ENCODE assay signal across 11 cellular contexts in genomic region chr12:31773867-31774266, GRCh38. TPM values are rescaled to one million over a fixed set of nuclear protein-coding genes. Genes with fewer than 3 reads are reported as not detected.
DNase-seq lines count a peak whose midpoint lies in the region; ATAC-seq and TF ChIP-seq lines count a peak whose summit lies in the region.
"Had no signal": no experiment of that assay in that cellular context is flagged by ENCODE, and none has a peak within 500 bp of the region (broad histone marks: within the 10 kb centered on the region; RNA-seq: fewer than 3 reads in every experiment).

No MANE protein-coding gene starts in this region.

- WGBS in endodermal cell (ENCODE audit: insufficient coverage in 1 of 2, insufficient read length in 1 of 2), 2 experiments: 88% methylated on average over 2 of the region's 2 CpGs; no CpG with 5 or more reads in 1 of the 2 experiments
- 43 to 66% methylated on average over 2 of the region's 2 CpGs for WGBS in esophagus squamous epithelium, 2 donors

- no peak overlapping the region for H3K27ac Mint-ChIP-seq in activated CD8-positive, alpha-beta T cell treated with anti-CD3 and anti-CD28 coated beads for 36 hours
- H3K27ac Mint-ChIP-seq in activated CD8-positive, alpha-beta T cell treated with anti-CD3 and anti-CD28 coated beads, Interleukin-2, amount 10 ng/mL, durations not matched to agents 7 days and 5 days: no peak overlapping the region
- peak overlapping the region; percentile 26 for H3K27ac Mint-ChIP-seq in endodermal cell
- peak overlapping the region; percentile 16 for H3K27ac Mint-ChIP-seq in stimulated activated naive B cell treated with anti-CD40 and anti-IgM and Interleukin-4, amounts not matched to agents 10 μg/mL and 1 μg/mL and 100 μg/mL, for 72 hours
- H3K27ac Mint-ChIP-seq in activated naive CD8-positive, alpha-beta T cell treated with anti-CD3 and anti-CD28 coated beads, Interleukin-2, amount 50 U/mL, for 24 hours: no peak overlapping the region

- H3K4me1 Mint-ChIP-seq in activated CD8-positive, alpha-beta T cell treated with anti-CD3 and anti-CD28 coated beads for 36 hours (ENCODE audit: low read depth): peaks cover 13% of the 10 kb centered on the region
- peaks cover 8% of the 10 kb centered on the region for H3K4me1 Mint-ChIP-seq in activated CD8-positive, alpha-beta T cell treated with anti-CD3 and anti-CD28 coated beads, Interleukin-2, amount 10 ng/mL, durations not matched to agents 7 days and 5 days (ENCODE audit: low read depth)
- peaks cover 17% of the 10 kb centered on the region for H3K4me1 Mint-ChIP-seq in endodermal cell
- peaks cover 13 to 26% of the 10 kb centered on the region in 2 donors for H3K4me1 Mint-ChIP-seq in stimulated activated naive B cell treated with anti-CD40 and anti-IgM and Interleukin-4, amounts not matched to agents 10 μg/mL and 1 μg/mL and 100 μg/mL, for 72 hours
- peaks cover 17% of the 10 kb centered on the region for H3K4me1 Mint-ChIP-seq in activated naive CD8-positive, alpha-beta T cell treated with anti-CD3 and anti-CD28 coated beads, Interleukin-2, amount 50 U/mL, for 24 hours

- H3K27ac ChIP-seq in endodermal cell (ENCODE audit: low read depth, low read length) (no peak overlapping the region), esophagus squamous epithelium (no peak overlapping the region)
- H3K27ac ChIP-seq: sigmoid colon had no signal

- H3K4me1 ChIP-seq in endodermal cell (ENCODE audit: control insufficient read depth, insufficient read depth, low read length): peaks cover 12% of the 10 kb centered on the region
- H3K4me1 ChIP-seq in esophagus squamous epithelium: peaks cover 0 to 8% (median 0%) of the 10 kb centered on the region in 3 donors
- H3K4me1 ChIP-seq: sigmoid colon had no signal

- no peaks in the 10 kb centered on the region for H3K36me3 Mint-ChIP-seq in activated CD8-positive, alpha-beta T cell treated with anti-CD3 and anti-CD28 coated beads for 36 hours (ENCODE audit: low read depth)
- H3K36me3 Mint-ChIP-seq in activated CD8-positive, alpha-beta T cell treated with anti-CD3 and anti-CD28 coated beads, Interleukin-2, amount 10 ng/mL, durations not matched to agents 7 days and 5 days (ENCODE audit: low read depth): no peaks in the 10 kb centered on the region
- no peaks in the 10 kb centered on the region for H3K36me3 Mint-ChIP-seq in endodermal cell (ENCODE audit: low read depth)
- H3K36me3 Mint-ChIP-seq in stimulated activated naive B cell treated with anti-CD40 and anti-IgM and Interleukin-4, amounts not matched to agents 10 μg/mL and 1 μg/mL and 100 μg/mL, for 72 hours: no peaks in the 10 kb centered on the region
- no peaks in the 10 kb centered on the region for H3K36me3 Mint-ChIP-seq in activated naive CD8-positive, alpha-beta T cell treated with anti-CD3 and anti-CD28 coated beads, Interleukin-2, amount 50 U/mL, for 24 hours (ENCODE audit: low read depth)

- DNase-seq in activated CD8-positive, alpha-beta T cell treated with anti-CD3 and anti-CD28 coated beads for 36 hours: no peak
- DNase-seq in activated CD8-positive, alpha-beta T cell treated with anti-CD3 and anti-CD28 coated beads, Interleukin-2, amount 10 ng/mL, durations not matched to agents 7 days and 5 days: no peak
- no peak for DNase-seq in endodermal cell
- DNase-seq in stimulated activated naive B cell treated with anti-CD40 and anti-IgM and Interleukin-4, amounts not matched to agents 10 μg/mL and 1 μg/mL and 100 μg/mL, for 72 hours: peak; percentile 64
- no peak for DNase-seq in DMS114 treated with DMSO at 0.1 percent for 48 hours (lab: John Stamatoyannopoulos, UW; ENCODE audit: unreplicated experiment)
- no peak for DNase-seq in activated naive CD8-positive, alpha-beta T cell treated with anti-CD3 and anti-CD28 coated beads, Interleukin-2, amount 50 U/mL, for 24 hours
- DNase-seq in esophagus squamous epithelium (lab: John Stamatoyannopoulos, UW): no peak
- DNase-seq: anterior cingulate cortex; sigmoid colon; stimulated activated naive CD8-positive, alpha-beta T cell treated with anti-CD3 and anti-CD28 coated beads, Interleukin-15, amount 100 ng/mL, for 72 hours had no signal

- H3K4me3 ChIP-seq in endodermal cell (ENCODE audit: low read length): peak overlapping the region; percentile 12
- no peak overlapping the region for H3K4me3 ChIP-seq in esophagus squamous epithelium
- H3K4me3 ChIP-seq: sigmoid colon had no signal

- TF ChIP-seq CTCF in activated CD8-positive, alpha-beta T cell treated with anti-CD3 and anti-CD28 coated beads for 36 hours (IDR thresholded peaks at IDR 0.05): no peak
- TF ChIP-seq CTCF in endodermal cell (conservative IDR thresholded peaks at IDR 0.05): no peak
- TF ChIP-seq CTCF in esophagus squamous epithelium (IDR thresholded peaks at IDR 0.05): no peak

- H3K9me3 ChIP-seq in endodermal cell (ENCODE audit: control insufficient read depth, low read length) (no peaks in the 10 kb centered on the region), esophagus squamous epithelium (no peaks in the 10 kb centered on the region)
- H3K9me3 ChIP-seq: sigmoid colon had no signal

- H3K36me3 ChIP-seq in endodermal cell (ENCODE audit: control insufficient read depth, insufficient read depth, low read length): no peaks in the 10 kb centered on the region
- no peaks in the 10 kb centered on the region for H3K36me3 ChIP-seq in esophagus squamous epithelium
- H3K36me3 ChIP-seq: sigmoid colon had no signal

- POLR2A ChIA-PET in activated CD8-positive, alpha-beta T cell treated with anti-CD3 and anti-CD28 coated beads for 36 hours (lab: Charles Lee): interaction anchor here (1.3 kb wide), 1 partner anchor 11 kb away, joined by 3 read pairs; no protein-coding TSS in a partner anchor
- POLR2A ChIA-PET in activated CD8-positive, alpha-beta T cell treated with anti-CD3 and anti-CD28 coated beads, Interleukin-2, amount 10 ng/mL, durations not matched to agents 7 days and 5 days (lab: Charles Lee): no interaction called here

- H3K27me3 ChIP-seq in endodermal cell (ENCODE audit: control insufficient read depth, insufficient read depth, low read length, poor library complexity, severe bottlenecking): no peaks in the 10 kb centered on the region
- H3K27me3 ChIP-seq in esophagus squamous epithelium: no peaks in the 10 kb centered on the region
- H3K27me3 ChIP-seq: sigmoid colon had no signal

- H3K27me3 Mint-ChIP-seq in activated CD8-positive, alpha-beta T cell treated with anti-CD3 and anti-CD28 coated beads for 36 hours: no peaks in the 10 kb centered on the region
- H3K27me3 Mint-ChIP-seq in activated CD8-positive, alpha-beta T cell treated with anti-CD3 and anti-CD28 coated beads, Interleukin-2, amount 10 ng/mL, durations not matched to agents 7 days and 5 days (ENCODE audit: low read depth): no peaks in the 10 kb centered on the region
- no peaks in the 10 kb centered on the region for H3K27me3 Mint-ChIP-seq in endodermal cell (ENCODE audit: insufficient read depth)
- no peaks in the 10 kb centered on the region for H3K27me3 Mint-ChIP-seq in stimulated activated naive B cell treated with anti-CD40 and anti-IgM and Interleukin-4, amounts not matched to agents 10 μg/mL and 1 μg/mL and 100 μg/mL, for 72 hours
- H3K27me3 Mint-ChIP-seq in activated naive CD8-positive, alpha-beta T cell treated with anti-CD3 and anti-CD28 coated beads, Interleukin-2, amount 50 U/mL, for 24 hours: no peaks in the 10 kb centered on the region
- H3K27me3 Mint-ChIP-seq: stimulated activated naive CD8-positive, alpha-beta T cell treated with anti-CD3 and anti-CD28 coated beads, Interleukin-15, amount 100 ng/mL, for 72 hours had no signal

- TF ChIP-seq POLR2A in esophagus squamous epithelium (IDR thresholded peaks at IDR 0.05): no peak

- CTCF ChIA-PET in activated CD8-positive, alpha-beta T cell treated with anti-CD3 and anti-CD28 coated beads for 36 hours (lab: Charles Lee): no interaction called here
- CTCF ChIA-PET in activated CD8-positive, alpha-beta T cell treated with anti-CD3 and anti-CD28 coated beads, Interleukin-2, amount 10 ng/mL, durations not matched to agents 7 days and 5 days (lab: Charles Lee): no interaction called here

- H3K9me3 Mint-ChIP-seq in activated CD8-positive, alpha-beta T cell treated with anti-CD3 and anti-CD28 coated beads for 36 hours: peaks cover 2% of the 10 kb centered on the region
- H3K9me3 Mint-ChIP-seq in activated CD8-positive, alpha-beta T cell treated with anti-CD3 and anti-CD28 coated beads, Interleukin-2, amount 10 ng/mL, durations not matched to agents 7 days and 5 days (ENCODE audit: insufficient read depth): no peaks in the 10 kb centered on the region
- peaks cover 17% of the 10 kb centered on the region for H3K9me3 Mint-ChIP-seq in endodermal cell
- H3K9me3 Mint-ChIP-seq in stimulated activated naive B cell treated with anti-CD40 and anti-IgM and Interleukin-4, amounts not matched to agents 10 μg/mL and 1 μg/mL and 100 μg/mL, for 72 hours: no peaks in the 10 kb centered on the region
- peaks cover 3% of the 10 kb centered on the region for H3K9me3 Mint-ChIP-seq in activated naive CD8-positive, alpha-beta T cell treated with anti-CD3 and anti-CD28 coated beads, Interleukin-2, amount 50 U/mL, for 24 hours
- H3K9me3 Mint-ChIP-seq: stimulated activated naive CD8-positive, alpha-beta T cell treated with anti-CD3 and anti-CD28 coated beads, Interleukin-15, amount 100 ng/mL, for 72 hours had no signal

- no peak overlapping the region for H3K9ac ChIP-seq in endodermal cell (ENCODE audit: extremely low read depth, low read length, poor library complexity, severe bottlenecking)

- peak; percentile 56 for ATAC-seq in activated CD8-positive, alpha-beta T cell treated with anti-CD3 and anti-CD28 coated beads for 36 hours
- no peak for ATAC-seq in activated CD8-positive, alpha-beta T cell treated with anti-CD3 and anti-CD28 coated beads, Interleukin-2, amount 10 ng/mL, durations not matched to agents 7 days and 5 days
- peak; percentile 48 for ATAC-seq in HG03442 (IDR thresholded peaks at IDR 0.05; ENCODE audit: unreplicated experiment)
- ATAC-seq in stimulated activated naive B cell treated with anti-CD40 and anti-IgM and Interleukin-4, amounts not matched to agents 10 μg/mL and 1 μg/mL and 100 μg/mL, for 72 hours (replicated peaks): peak; percentile 98 to 99
- no peak for ATAC-seq in activated naive CD8-positive, alpha-beta T cell treated with anti-CD3 and anti-CD28 coated beads, Interleukin-2, amount 50 U/mL, for 24 hours
- ATAC-seq: stimulated activated naive CD8-positive, alpha-beta T cell treated with anti-CD3 and anti-CD28 coated beads, Interleukin-15, amount 100 ng/mL, for 72 hours had no signal

- H3K4me3 Mint-ChIP-seq in activated CD8-positive, alpha-beta T cell treated with anti-CD3 and anti-CD28 coated beads for 36 hours: no peak overlapping the region
- H3K4me3 Mint-ChIP-seq in activated CD8-positive, alpha-beta T cell treated with anti-CD3 and anti-CD28 coated beads, Interleukin-2, amount 10 ng/mL, durations not matched to agents 7 days and 5 days: no peak overlapping the region
- H3K4me3 Mint-ChIP-seq in endodermal cell: no peak overlapping the region
- no peak overlapping the region for H3K4me3 Mint-ChIP-seq in stimulated activated naive B cell treated with anti-CD40 and anti-IgM and Interleukin-4, amounts not matched to agents 10 μg/mL and 1 μg/mL and 100 μg/mL, for 72 hours
- H3K4me3 Mint-ChIP-seq in activated naive CD8-positive, alpha-beta T cell treated with anti-CD3 and anti-CD28 coated beads, Interleukin-2, amount 50 U/mL, for 24 hours: no peak overlapping the region
- H3K4me3 Mint-ChIP-seq: stimulated activated naive CD8-positive, alpha-beta T cell treated with anti-CD3 and anti-CD28 coated beads, Interleukin-15, amount 100 ng/mL, for 72 hours had no signal

- intact Hi-C loops in activated CD8-positive, alpha-beta T cell treated with anti-CD3 and anti-CD28 coated beads for 36 hours (cut with micrococcal nuclease): no loop called here
- intact Hi-C loops in esophagus squamous epithelium (cut with DNase I): no loop called here

RNA-seq across cellular contexts. Expression of gene AMN1, which starts 45.0 kb away (rescaled TPM):
- total RNA-seq in activated CD8-positive, alpha-beta T cell treated with anti-CD3 and anti-CD28 coated beads for 36 hours: 1 to 10 TPM; 3.5 to 4.1 TPM
- total RNA-seq in activated CD8-positive, alpha-beta T cell treated with anti-CD3 and anti-CD28 coated beads, Interleukin-2, amount 10 ng/mL, durations not matched to agents 7 days and 5 days: 1 to 10 TPM; 3.4 to 3.5 TPM
- 10 to 100 TPM; 12.5 to 15.2 TPM for total RNA-seq in endodermal cell
- 16.5 TPM for polyA plus RNA-seq in endodermal cell (2013, experiment 1 of 2)
- polyA plus RNA-seq in endodermal cell (2013, experiment 2 of 2): 19.7 TPM
- 1 to 10 TPM; 1.9 to 6.7 (median 5.7) TPM for total RNA-seq in esophagus squamous epithelium

Comparison
In these comparisons a context has a peak if more than half of its experiments do, and no peak if none do; other contexts are left out.
1. ATAC-seq: peak in activated CD8-positive, alpha-beta T cell treated with anti-CD3 and anti-CD28 coated beads for 36 hours (single experiment), HG03442 (single experiment) and stimulated activated naive B cell treated with anti-CD40 and anti-IgM and Interleukin-4, amounts not matched to agents 10 μg/mL and 1 μg/mL and 100 μg/mL, for 72 hours (2 of 2); none in activated CD8-positive, alpha-beta T cell treated with anti-CD3 and anti-CD28 coated beads, Interleukin-2, amount 10 ng/mL, durations not matched to agents 7 days and 5 days (single experiment) and activated naive CD8-positive, alpha-beta T cell treated with anti-CD3 and anti-CD28 coated beads, Interleukin-2, amount 50 U/mL, for 24 hours (single experiment).
2. H3K27ac Mint-ChIP-seq: peak in endodermal cell (single experiment) and stimulated activated naive B cell treated with anti-CD40 and anti-IgM and Interleukin-4, amounts not matched to agents 10 μg/mL and 1 μg/mL and 100 μg/mL, for 72 hours (single experiment); none in activated CD8-positive, alpha-beta T cell treated with anti-CD3 and anti-CD28 coated beads for 36 hours (single experiment), activated CD8-positive, alpha-beta T cell treated with anti-CD3 and anti-CD28 coated beads, Interleukin-2, amount 10 ng/mL, durations not matched to agents 7 days and 5 days (single experiment) and activated naive CD8-positive, alpha-beta T cell treated with anti-CD3 and anti-CD28 coated beads, Interleukin-2, amount 50 U/mL, for 24 hours (single experiment).